16 cellular contexts compared by ENCODE assay signal in genomic region chr20:6081236-6081635, GRCh38. TPM values are rescaled to one million over a fixed set of nuclear protein-coding genes. Genes with fewer than 3 reads are reported as not detected.
DNase-seq lines count a peak whose midpoint lies in the region; ATAC-seq and TF ChIP-seq lines count a peak whose summit lies in the region.
"Had no signal": no experiment of that assay in that cellular context is flagged by ENCODE, and none has a peak within 500 bp of the region (broad histone marks: within the 10 kb centered on the region; RNA-seq: fewer than 3 reads in every experiment).

No MANE protein-coding gene starts in this region.

- H3K4me3 Mint-ChIP-seq in HFFc6: no peak overlapping the region
- H3K4me3 Mint-ChIP-seq: activated CD4-positive, alpha-beta memory T cell treated with anti-CD3 and anti-CD28 coated beads for 36 hours had no signal

- peaks cover under 1% of the 10 kb centered on the region; the same call in 1 of the 2 replicates for H3K36me3 Mint-ChIP-seq in HFFc6 (ENCODE audit: low read depth)
- H3K36me3 Mint-ChIP-seq: activated CD4-positive, alpha-beta memory T cell treated with anti-CD3 and anti-CD28 coated beads for 36 hours had no signal

- no peak for TF ChIP-seq CTCF in AG09319 (IDR thresholded peaks at IDR 0.05; ENCODE audit: low read depth, low read length)
- TF ChIP-seq CTCF in HFFc6 (IDR thresholded peaks at IDR 0.05): no peak
- TF ChIP-seq CTCF in astrocyte of the spinal cord (IDR thresholded peaks at IDR 0.05; ENCODE audit: low read depth, low read length): no peak

- peaks cover 13% of the 10 kb centered on the region for H3K4me1 Mint-ChIP-seq in HFFc6 (ENCODE audit: low read depth)

- ATAC-seq in HG02938 (IDR thresholded peaks at IDR 0.05; ENCODE audit: unreplicated experiment) (no peak), HG03280 (IDR thresholded peaks at IDR 0.05; ENCODE audit: unreplicated experiment) (no peak)

- no peak overlapping the region for H3K4me3 ChIP-seq in astrocyte of the spinal cord (ENCODE audit: low read depth, low read length)
- H3K4me3 ChIP-seq: BLaER1 treated with 17β-estradiol and CSF1 and Interleukin-3, amounts not matched to agents 10 nM and 100 nM; SJSA1 had no signal

- in situ Hi-C loops in astrocyte of the spinal cord (cut with HindIII; ENCODE audit: low sequenced_read_pairs): no loop called here

- no peak overlapping the region for H3K27ac Mint-ChIP-seq in HFFc6
- H3K27ac Mint-ChIP-seq: activated CD4-positive, alpha-beta memory T cell treated with anti-CD3 and anti-CD28 coated beads for 36 hours had no signal

- no peaks in the 10 kb centered on the region for H3K27me3 Mint-ChIP-seq in HFFc6 (ENCODE audit: insufficient read depth)

- DNase-seq in AG09319 (ENCODE audit: extremely low read depth, low read depth) (peak; percentile 20), HFFc6 (peak; percentile 47), astrocyte of the spinal cord (ENCODE audit: low read depth, low spot score) (peak; percentile 22), kidney glomerular epithelial cell (lab: John Stamatoyannopoulos, UW) (peak; percentile 7), SHP77 (lab: John Stamatoyannopoulos, UW) (no peak), SK-N-DZ (ENCODE audit: low spot score) (no peak)
- DNase-seq: activated CD4-positive, alpha-beta memory T cell treated with anti-CD3 and anti-CD28 coated beads for 36 hours; dermis blood vessel endothelial cell; DMS53; islet precursor cell; NCI-H2081; NCI-H82 had no signal

- H3K9me3 Mint-ChIP-seq in HFFc6: no peaks in the 10 kb centered on the region
- H3K9me3 Mint-ChIP-seq: activated CD4-positive, alpha-beta memory T cell treated with anti-CD3 and anti-CD28 coated beads for 36 hours had no signal

RNA-seq across cellular contexts. Expression of gene LRRN4, which starts 27.4 kb away (rescaled TPM):
- under 1 TPM in 2 of 6 experiments, not detected in 4; 0.09 to 0.10 TPM for total RNA-seq in HFFc6 (2021; fragmentation: NEBNext Ultra II Directional; extraction: Animal tissue kit (Norgen Biotek cat#: 25700))
- polyA plus RNA-seq in SK-N-DZ (2014; cell fraction: cytosol; rRNA removed): 3.2 and 4.2 TPM in 2 replicates
- 3.1 and 4.6 TPM in 2 replicates for polyA plus RNA-seq in SK-N-DZ (2014; cell fraction: nucleus; rRNA removed)
- total RNA-seq: activated CD4-positive, alpha-beta memory T cell treated with anti-CD3 and anti-CD28 coated beads for 36 hours; SJSA1 had no signal

RNA-seq across cellular contexts. Expression of gene FERMT1, which starts 41.6 kb away (rescaled TPM):
- 10 to 100 TPM in 3 of 6 experiments, 1 to 10 TPM in 3; 7.7 to 11.0 (median 9.8) TPM for total RNA-seq in HFFc6 (2021; fragmentation: NEBNext Ultra II Directional; extraction: Animal tissue kit (Norgen Biotek cat#: 25700))
- 0.45 and 0.58 TPM in 2 replicates for polyA plus RNA-seq in SK-N-DZ (2014; cell fraction: cytosol; rRNA removed)
- polyA plus RNA-seq in SK-N-DZ (2014; cell fraction: nucleus; rRNA removed): 0.24 and 0.51 TPM in 2 replicates

Comparison
In these comparisons a context has a peak if more than half of its experiments do, and no peak if none do; other contexts are left out.
1. DNase-seq: peak in AG09319 (single experiment), HFFc6 (single experiment), astrocyte of the spinal cord (single experiment) and kidney glomerular epithelial cell (single experiment); none in SHP77 (0 of 2) and SK-N-DZ (single experiment).